In the genomic region with DNA sequence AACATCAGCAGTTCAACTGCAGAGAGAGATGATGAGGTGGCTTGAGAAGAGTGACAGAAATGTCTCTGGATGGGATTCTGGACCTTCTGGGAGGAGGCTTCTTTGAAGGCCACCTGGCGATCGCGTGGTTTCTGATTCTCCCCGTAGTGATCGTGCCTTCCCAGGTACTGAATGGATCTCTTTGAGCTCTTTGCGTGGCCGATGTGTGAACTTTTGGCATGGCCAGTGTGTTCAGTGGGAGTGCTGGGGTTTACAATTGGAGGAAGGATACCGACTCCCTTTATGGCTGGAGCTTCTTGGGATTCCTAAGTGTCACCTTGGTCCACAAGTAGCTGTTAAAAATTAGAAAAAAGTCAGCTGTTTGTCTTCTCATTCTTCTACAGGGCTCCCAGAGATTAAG, we compare ENCODE assay signal across 10 cellular contexts.
A peak's percentile ranks its signal among the peaks of the same experiment; 100 is the strongest.
DNase-seq lines count a peak whose midpoint lies in the region; ATAC-seq and TF ChIP-seq lines count a peak whose summit lies in the region.
"Had no signal": no experiment of that assay in that cellular context is flagged by ENCODE, and none has a peak within 500 bp of the region (broad histone marks: within the 10 kb centered on the region; RNA-seq: fewer than 3 reads in every experiment).

No MANE protein-coding gene starts in this region.

- WGBS in mammary epithelial cell (ENCODE audit: low coverage, missing lambda C conversion rate): 74% methylated on average over 8 of the region's 8 CpGs
- 62 to 69% methylated on average over 8 of the region's 8 CpGs for WGBS in heart right ventricle, 2 donors

- no peaks in the 10 kb centered on the region for H3K27me3 ChIP-seq in mammary epithelial cell (ENCODE audit: insufficient read depth, low read length)
- no peaks in the 10 kb centered on the region for H3K27me3 ChIP-seq in heart right ventricle
- H3K27me3 ChIP-seq in tibial artery: no peaks in the 10 kb centered on the region

- H3K79me2 ChIP-seq in mammary epithelial cell (ENCODE audit: insufficient read depth, low read length): no peaks in the 10 kb centered on the region

- H3K9me3 Mint-ChIP-seq in MCF 10A (ENCODE audit: unreplicated experiment): no peaks in the 10 kb centered on the region
- peaks cover 8% of the 10 kb centered on the region for H3K9me3 Mint-ChIP-seq in neural crest cell

- ATAC-seq in heart right ventricle (peak; percentile 12 to 59 (median 38)), GM18907 (IDR thresholded peaks at IDR 0.05; ENCODE audit: unreplicated experiment) (no peak), GM19351 (IDR thresholded peaks at IDR 0.05; ENCODE audit: unreplicated experiment) (no peak)

- H3K4me2 ChIP-seq in mammary epithelial cell (ENCODE audit: insufficient read depth, low read depth, low read length): no peak overlapping the region

- H3K4me3 ChIP-seq in mammary epithelial cell (replicated peaks in 1 of 3; ENCODE audit: insufficient read depth in 1 of 3, low read depth in 2 of 3, low read length in 3 of 3) (no peak overlapping the region), heart right ventricle (no peak overlapping the region), tibial artery (no peak overlapping the region)

- POLR2A ChIA-PET in MCF 10A (lab: Yijun Ruan, JAX): interaction anchor here (0.9 kb wide), 1 partner anchor 45 kb away, joined by 3 read pairs; no protein-coding TSS in a partner anchor

- peaks cover 8% of the 10 kb centered on the region for H3K4me1 ChIP-seq in mammary epithelial cell (ENCODE audit: insufficient read depth, low read length)
- peaks cover 0 to 21% (median 12%) of the 10 kb centered on the region in 9 donors for H3K4me1 ChIP-seq in heart right ventricle
- peaks cover 0 to 18% (median 16%) of the 10 kb centered on the region in 4 donors for H3K4me1 ChIP-seq in tibial artery

- DNase-seq in MCF 10A (ENCODE audit: unreplicated experiment): no peak
- no peak for DNase-seq in mammary epithelial cell
- DNase-seq in heart right ventricle: no peak
- no peak for DNase-seq in neural crest cell (ENCODE audit: low read depth, low spot score)
- DNase-seq in tibial artery: no peak
- no peak for DNase-seq in activated CD4-positive, alpha-beta T cell treated with anti-CD3 and anti-CD28 coated beads for 4 hours
- DNase-seq: GDM1 had no signal

- CTCF ChIA-PET in MCF 10A (lab: Yijun Ruan, JAX): interaction anchor here (0.6 to 4.4 kb wide), 24 partner anchors 9 to 1823 kb away, joined by 3 to 54 read pairs (median 3); no protein-coding TSS in a partner anchor
- CTCF ChIA-PET in mammary epithelial cell (lab: Charles Lee; ENCODE audit: low non-redundant PET): no interaction called here

- H4K20me1 ChIP-seq in mammary epithelial cell (ENCODE audit: insufficient read depth, low read length): no peaks in the 10 kb centered on the region

- no peaks in the 10 kb centered on the region for H3K9me3 ChIP-seq in mammary epithelial cell (replicated peaks; ENCODE audit: insufficient read depth, low read length)
- no peaks in the 10 kb centered on the region for H3K9me3 ChIP-seq in heart right ventricle
- H3K9me3 ChIP-seq in tibial artery: no peaks in the 10 kb centered on the region

- TF ChIP-seq CTCF in MCF 10A (IDR thresholded peaks at IDR 0.05; ENCODE audit: unreplicated experiment): no peak
- no peak for TF ChIP-seq CTCF in mammary epithelial cell (conservative IDR thresholded peaks at IDR 0.05 in 1 of 2, IDR thresholded peaks at IDR 0.05 in 1 of 2; ENCODE audit: extremely low read depth in 1 of 2, insufficient read depth in 1 of 2, low read depth in 1 of 2, low read length in 2 of 2)
- no peak for TF ChIP-seq CTCF in heart right ventricle (IDR thresholded peaks at IDR 0.05)
- TF ChIP-seq CTCF in neural crest cell (conservative IDR thresholded peaks at IDR 0.05): no peak
- no peak for TF ChIP-seq CTCF in tibial artery (IDR thresholded peaks at IDR 0.05)

- intact Hi-C loops in MCF 10A (cut with micrococcal nuclease): loop anchor here (1.0 to 5.0 kb wide), 3 partner anchors 285 to 502 kb away; no protein-coding TSS in a partner anchor
- intact Hi-C loops in mammary epithelial cell (cut with micrococcal nuclease): loop anchor here (1.0 to 5.0 kb wide), 2 partner anchors 431 to 517 kb away; no protein-coding TSS in a partner anchor
- intact Hi-C loops in heart right ventricle (cut with DNase I): loop anchor here (2.0 to 10.0 kb wide), 6 partner anchors 280 to 500 kb away; partner anchors contain the start of gene NUAK1 (in 8 of the 10)
- intact Hi-C loops in tibial artery (cut with DNase I; ENCODE audit: low total_unique reads): no loop called here

- dilution Hi-C loops in mammary epithelial cell (cut with HindIII; ENCODE audit: low sequenced_read_pairs): no loop called here

- H3K27ac ChIP-seq in mammary epithelial cell (ENCODE audit: insufficient read depth, low read depth, low read length): no peak overlapping the region
- H3K27ac ChIP-seq in heart right ventricle: peak overlapping the region in 7 of 10 donors; percentile 11 to 64 (median 46)
- peak overlapping the region; percentile 46 to 70 for H3K27ac ChIP-seq in tibial artery

- H3K9ac ChIP-seq in mammary epithelial cell (ENCODE audit: insufficient read depth, low read length): no peak overlapping the region

- H3K27ac Mint-ChIP-seq in MCF 10A (ENCODE audit: low read depth, unreplicated experiment) (peak overlapping the region; percentile 73), neural crest cell (ENCODE audit: unreplicated experiment) (peak overlapping the region; percentile 76)

- in situ Hi-C loops in mammary epithelial cell (cut with MboI; ENCODE audit: low sequenced_read_pairs in 2 of 2): loop anchor here (5.0 to 10.0 kb wide), 3 partner anchors 280 to 430 kb away; partner anchors contain the start of gene NUAK1 (in 1 of the 2)

- H3K36me3 Mint-ChIP-seq in MCF 10A (ENCODE audit: insufficient read depth, unreplicated experiment) (no peaks in the 10 kb centered on the region), neural crest cell (ENCODE audit: low read depth) (peaks cover 7% of the 10 kb centered on the region)
- H3K36me3 Mint-ChIP-seq: CD14-positive monocyte had no signal

- H3K4me3 Mint-ChIP-seq in MCF 10A (ENCODE audit: unreplicated experiment) (no peak overlapping the region), neural crest cell (no peak overlapping the region)
- H3K4me3 Mint-ChIP-seq: CD14-positive monocyte had no signal

- H3K36me3 ChIP-seq in mammary epithelial cell (ENCODE audit: insufficient read depth, low read length) (no peaks in the 10 kb centered on the region), heart right ventricle (no peaks in the 10 kb centered on the region), tibial artery (no peaks in the 10 kb centered on the region)

- no peak overlapping the region for H2AFZ ChIP-seq in mammary epithelial cell (ENCODE audit: low read depth, low read length)

- H3K4me1 Mint-ChIP-seq in MCF 10A (ENCODE audit: insufficient read depth, unreplicated experiment) (peaks cover 6% of the 10 kb centered on the region), neural crest cell (peaks cover 37% of the 10 kb centered on the region)
- H3K4me1 Mint-ChIP-seq: CD14-positive monocyte had no signal

- no TSS peak for BruUV-seq in MCF 10A (replicated peaks; lab: Mats Ljungman, UMichigan)
- no TSS peak for BruUV-seq in mammary epithelial cell (replicated peaks; lab: Mats Ljungman, UMichigan)

- H3K27me3 Mint-ChIP-seq in MCF 10A (ENCODE audit: insufficient read depth, unreplicated experiment) (no peaks in the 10 kb centered on the region), neural crest cell (ENCODE audit: low read depth) (no peaks in the 10 kb centered on the region)

Comparison
In these comparisons a context has a peak if more than half of its experiments do, and no peak if none do; other contexts are left out.
1. ATAC-seq: peak in heart right ventricle (8 of 8); none in GM18907 (single experiment) and GM19351 (single experiment).